Comparison of ENCODE assay signal across 7 cellular contexts in the genomic region with DNA sequence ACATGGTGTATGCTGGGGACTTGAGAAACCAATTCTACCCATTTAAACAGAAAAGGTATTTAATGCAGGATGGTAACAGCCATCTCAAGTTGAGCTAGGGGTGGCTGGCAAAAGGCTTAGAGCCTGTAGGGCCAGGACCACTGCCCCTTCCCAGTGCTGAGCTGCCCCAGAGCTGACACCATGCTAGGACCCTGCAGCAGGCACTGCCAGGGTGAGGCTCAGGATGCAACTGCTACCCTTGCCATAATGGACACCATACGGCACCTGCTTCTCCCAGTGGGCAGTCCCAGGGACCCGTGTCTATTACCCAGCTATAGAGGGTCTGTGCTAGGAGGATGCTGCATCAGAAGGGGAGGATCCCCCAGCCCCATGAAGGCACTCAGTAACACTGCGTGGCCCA.
"Had no signal": no experiment of that assay in that cellular context is flagged by ENCODE, and none has a peak within 500 bp of the region (broad histone marks: within the 10 kb centered on the region; RNA-seq: fewer than 3 reads in every experiment).

No MANE protein-coding gene starts in this region.

- FAIRE-seq: H1, H54, HTR-8/SVneo had no signal

- H3K4me3 ChIP-seq: GM23338 had no signal

- ATAC-seq: GM23338 had no signal

- DNase-seq: H9, HCEC 1CT, IMR-90 had no signal
